In the genomic region with DNA sequence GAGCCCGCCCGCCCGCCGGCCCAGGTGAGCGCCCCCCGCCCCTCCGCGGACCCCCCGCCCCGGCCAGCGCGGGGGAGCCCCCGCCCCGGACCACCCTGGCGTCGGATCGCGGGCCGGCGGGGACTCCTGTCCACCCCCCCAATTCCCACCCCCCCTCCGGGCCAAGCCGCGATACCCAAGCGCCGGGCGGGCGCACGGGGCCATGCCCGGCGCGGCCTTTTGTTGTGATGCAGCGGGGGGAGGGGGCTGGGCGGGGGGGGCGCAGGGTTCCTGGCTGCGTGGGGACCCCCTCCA, we compare ENCODE assay signal across 8 cellular contexts. TPM values are rescaled to one million over a fixed set of nuclear protein-coding genes. Genes with fewer than 3 reads are reported as not detected.
A peak's percentile ranks its signal among the peaks of the same experiment; 100 is the strongest.
DNase-seq lines count a peak whose midpoint lies in the region; ATAC-seq and TF ChIP-seq lines count a peak whose summit lies in the region.

No MANE protein-coding gene starts in this region.

- H3K36me3 ChIP-seq in adipocyte (ENCODE audit: control insufficient read depth, insufficient read depth, low read length, severe bottlenecking) (no peaks in the 10 kb centered on the region), left lung (no peaks in the 10 kb centered on the region), tibial artery (peaks cover 0 to 10% (median 3%) of the 10 kb centered on the region in 3 donors)

- peak overlapping the region; percentile 58 to 60 for H3K27ac ChIP-seq in left lung
- peak overlapping the region; percentile 97 to 99 for H3K27ac ChIP-seq in tibial artery

- H3K9me3 ChIP-seq in adipocyte (ENCODE audit: control insufficient read depth, low read length) (no peaks in the 10 kb centered on the region), left lung (no peaks in the 10 kb centered on the region), tibial artery (no peaks in the 10 kb centered on the region)

- intact Hi-C loops in left lung (cut with DNase I), result no loop called here
- intact Hi-C loops in tibial artery (cut with DNase I; ENCODE audit: low total_unique reads), result no loop called here

- no peaks in the 10 kb centered on the region for H3K27me3 ChIP-seq in adipocyte (replicated peaks; ENCODE audit: control insufficient read depth, insufficient read depth, low read length)
- H3K27me3 ChIP-seq in left lung, result peaks cover 0 to 30% of the 10 kb centered on the region in 2 donors
- H3K27me3 ChIP-seq in tibial artery, result no peaks in the 10 kb centered on the region

- H3K4me3 ChIP-seq in adipocyte (ENCODE audit: low read length), result peak overlapping the region; percentile 79
- H3K4me3 ChIP-seq in left lung, result peak overlapping the region; percentile 43 to 61
- H3K4me3 ChIP-seq in tibial artery, result peak overlapping the region; percentile 78 to 80

- peak overlapping the region; percentile 87 for H3K9ac ChIP-seq in adipocyte (ENCODE audit: low read length)

- H3K4me1 ChIP-seq in adipocyte (ENCODE audit: control insufficient read depth, insufficient read depth, low read length) (peaks cover 28% of the 10 kb centered on the region), left lung (peaks cover 16 to 41% of the 10 kb centered on the region in 2 donors), tibial artery (peaks cover 0 to 55% (median 44%) of the 10 kb centered on the region in 4 donors)

- peak; percentile 57 for DNase-seq in NCI-H2227 (lab: John Stamatoyannopoulos, UW; ENCODE audit: unreplicated experiment)
- no peak for DNase-seq in NCI-H2227 treated with DMSO at 0.1 percent for 48 hours (lab: John Stamatoyannopoulos, UW)
- DNase-seq in adipocyte (ENCODE audit: low read depth), result peak; percentile 56
- no peak for DNase-seq in left lung
- no peak for DNase-seq in tibial artery
- no peak for DNase-seq in left lobe of liver (ENCODE audit: low spot score)
- no peak for DNase-seq in NCI-H2107 (lab: John Stamatoyannopoulos, UW)
- no peak for DNase-seq in NCI-H226

- ATAC-seq in left lung (no peak), left lobe of liver (no peak)

- TF ChIP-seq CTCF in left lung (IDR thresholded peaks at IDR 0.05) (no peak), tibial artery (IDR thresholded peaks at IDR 0.05) (no peak)

RNA-seq across cellular contexts. Expression of a gene that starts 0.2 kb away (rescaled TPM):
- total RNA-seq in left lung, result 10 to 100 TPM; 37.4 to 53.5 TPM
- total RNA-seq in left lobe of liver, result 9.6 TPM

RNA-seq across cellular contexts. Expression of a gene that starts 56.7 kb away (rescaled TPM):
- total RNA-seq in left lung, result 10 to 100 TPM; 30.6 to 34.6 TPM
- total RNA-seq in left lobe of liver, result 12.3 TPM

Comparison
In these comparisons a context has a peak if more than half of its experiments do, and no peak if none do; other contexts are left out.
1. DNase-seq: peak in NCI-H2227 (single experiment) and adipocyte (single experiment); none in NCI-H2227 treated with DMSO at 0.1 percent for 48 hours (single experiment), left lung (0 of 2), tibial artery (0 of 2), left lobe of liver (single experiment), NCI-H2107 (single experiment) and NCI-H226 (single experiment).
2. Peak in every context shown above with its lines, with median percentiles within 50 percentile points of each other: H3K4me3 ChIP-seq.